18 cellular contexts compared by ENCODE assay signal in genomic region chr9:128414461-128414860, GRCh38. TPM values are rescaled to one million over a fixed set of nuclear protein-coding genes. Genes with fewer than 3 reads are reported as not detected.
DNase-seq lines count a peak whose midpoint lies in the region; ATAC-seq, FAIRE-seq and TF ChIP-seq lines count a peak whose summit lies in the region.
"Had no signal": no experiment of that assay in that cellular context is flagged by ENCODE, and none has a peak within 500 bp of the region (broad histone marks: within the 10 kb centered on the region; RNA-seq: fewer than 3 reads in every experiment).

No MANE protein-coding gene starts in this region.

- in situ Hi-C loops in ACHN (cut with HindIII; ENCODE audit: low pct_ligation_motif_present, low pct_unique_long_range_greater_than_20kb, low sequenced_read_pairs) (no loop called here), astrocyte of the spinal cord (cut with HindIII; ENCODE audit: low sequenced_read_pairs) (no loop called here)

- peak; percentile 85 for ATAC-seq in HCT116
- ATAC-seq in lower lobe of right lung = no peak
- ATAC-seq in GM19397 (IDR thresholded peaks at IDR 0.05; ENCODE audit: unreplicated experiment) = no peak
- ATAC-seq: right cardiac atrium; stimulated activated naive B cell treated with anti-CD40 and anti-IgM and Interleukin-4, amounts not matched to agents 10 μg/mL and 1 μg/mL and 100 μg/mL, for 72 hours had no signal

- TF ChIP-seq POLR2A in HCT116 (IDR thresholded peaks at IDR 0.05; ENCODE audit: borderline replicate concordance, extremely low read depth, insufficient read depth, insufficient read length) = no peak

- TF ChIP-seq RAD21 in HCT116 (IDR thresholded peaks at IDR 0.05; ENCODE audit: low read depth) = no peak

- TF ChIP-seq CTCF in HCT116 (IDR thresholded peaks at IDR 0.05 in 2 of 3, conservative IDR thresholded peaks at IDR 0.05 in 1 of 3; ENCODE audit: borderline replicate concordance in 1 of 3, insufficient read depth in 1 of 3, low read depth in 2 of 3, low read length in 2 of 3) (peak in 2 of 3 experiments; percentile 55 to 67; a peak in 4 of 6 replicates), astrocyte of the spinal cord (IDR thresholded peaks at IDR 0.05; ENCODE audit: low read depth, low read length) (peak; percentile 9), lower lobe of right lung (IDR thresholded peaks at IDR 0.05) (no peak)

- FAIRE-seq in GM19239 (lab: Jason Lieb, UNC) = no peak
- FAIRE-seq: islet of Langerhans had no signal

- H3K4me2 ChIP-seq in HCT116 (ENCODE audit: low read length) = no peak overlapping the region

- H3K27ac ChIP-seq in HCT116 (ENCODE audit: low read depth, low read length) = no peak overlapping the region
- no peak overlapping the region for H3K27ac ChIP-seq in lower lobe of right lung

- CTCF ChIA-PET in HCT116 (lab: Charles Lee) = interaction anchor here (0.6 kb wide), 1 partner anchor 120 kb away, joined by 3 read pairs; no protein-coding TSS in a partner anchor

- H3K9ac ChIP-seq in HCT116 (ENCODE audit: low read length) = no peak overlapping the region

- RAD21 ChIA-PET in HCT116 (lab: Charles Lee; ENCODE audit: low non-redundant PET in 1 of 2, low total read pairs in 2 of 2, uncharacterized antibody in 2 of 2, unreplicated experiment in 2 of 2) = no interaction called here

- no peaks in the 10 kb centered on the region for H3K36me3 ChIP-seq in HCT116 (ENCODE audit: control insufficient read depth in 1 of 2, insufficient read depth in 2 of 2, low read length in 2 of 2)
- no peaks in the 10 kb centered on the region for H3K36me3 ChIP-seq in lower lobe of right lung

- BruUV-seq in HCT116 (replicated peaks; lab: Mats Ljungman, UMichigan) = no TSS peak

- POLR2A ChIA-PET in HCT116 (lab: Charles Lee) = interaction anchor here (0.6 kb wide), 1 partner anchor 36 kb away, joined by 5 read pairs; no protein-coding TSS in a partner anchor

- H3K27me3 ChIP-seq in HCT116 (ENCODE audit: insufficient read depth, low read length) (no peaks in the 10 kb centered on the region), lower lobe of right lung (ENCODE audit: low read depth) (peaks cover 54% of the 10 kb centered on the region)

- H3K9me3 ChIP-seq in HCT116 (ENCODE audit: control insufficient read depth in 1 of 2, insufficient read depth in 1 of 2, low read depth in 1 of 2, low read length in 2 of 2) = no peaks in the 10 kb centered on the region
- H3K9me3 ChIP-seq in lower lobe of right lung = no peaks in the 10 kb centered on the region

- H2AFZ ChIP-seq in HCT116 (ENCODE audit: low read depth, low read length, poor library complexity, severe bottlenecking) = no peak overlapping the region

- peaks cover 9 to 21% of the 10 kb centered on the region in 2 experiments for H3K4me1 ChIP-seq in HCT116 (ENCODE audit: control insufficient read depth in 1 of 2, insufficient read depth in 2 of 2, low read length in 2 of 2)
- H3K4me1 ChIP-seq in lower lobe of right lung = peaks cover 7% of the 10 kb centered on the region

- no peaks in the 10 kb centered on the region for H3K79me2 ChIP-seq in HCT116 (ENCODE audit: insufficient read depth, low read length)

- no peaks in the 10 kb centered on the region for H3K9me2 ChIP-seq in HCT116 (ENCODE audit: insufficient read depth)

- no peak overlapping the region for H3K4me3 ChIP-seq in HCT116 (replicated peaks in 1 of 2; ENCODE audit: low read depth in 1 of 2, low read length in 2 of 2)
- H3K4me3 ChIP-seq in astrocyte of the spinal cord (ENCODE audit: low read depth, low read length) = no peak overlapping the region
- H3K4me3 ChIP-seq in lower lobe of right lung = no peak overlapping the region

- H4K20me1 ChIP-seq in HCT116 (ENCODE audit: insufficient read depth) = no peaks in the 10 kb centered on the region

- intact Hi-C loops in HCT116 (cut with micrococcal nuclease) = no loop called here
- intact Hi-C loops in lower lobe of right lung (cut with DNase I) = no loop called here

- DNase-seq in ACHN (peak; percentile 17), HCT116 (ENCODE audit: low read depth, low spot score) (no peak), astrocyte of the spinal cord (ENCODE audit: low read depth, low spot score) (no peak), islet precursor cell (peak; percentile 71), NCI-H1092 treated with DMSO at 0.1 percent for 48 hours (lab: John Stamatoyannopoulos, UW) (no peak), lower lobe of right lung (no peak), GM19239 (ENCODE audit: insufficient read length, low spot score) (no peak)
- DNase-seq: activated B cell treated with CpG ODN at 0.5 μM for 24 hours; activated CD8-positive, alpha-beta memory T cell treated with anti-CD3 and anti-CD28 coated beads, Interleukin-2, amount 50 U/mL, for 48 hours; activated naive CD8-positive, alpha-beta T cell treated with anti-CD3 and anti-CD28 coated beads, Interleukin-2, amount 10 ng/mL, durations not matched to agents 7 days and 5 days; DMS79; naive B cell; NCI-H1417; stimulated activated CD4-positive, alpha-beta T cell treated with anti-CD3 and anti-CD28 coated beads, Interleukin-4, amount 100 ng/mL, for 1 hour; stimulated activated naive B cell treated with anti-CD40 and anti-IgM and Interleukin-4, amounts not matched to agents 10 μg/mL and 1 μg/mL and 100 μg/mL, for 72 hours had no signal

TF ChIP-seq in HCT116, 20 proteins besides CTCF, POLR2A, EP300 and RAD21:
- TF ChIP-seq ZBTB33 (IDR thresholded peaks at IDR 0.05; ENCODE audit: extremely low read depth, insufficient replicate concordance, low read length) (no peak), CBX3 (IDR thresholded peaks at IDR 0.05; ENCODE audit: low read depth) (no peak), EZH2 (IDR thresholded peaks at IDR 0.05) (no peak), REST (IDR thresholded peaks at IDR 0.05; ENCODE audit: low read depth) (no peak), EGR1 (IDR thresholded peaks at IDR 0.05; ENCODE audit: low read depth) (no peak), SRF (IDR thresholded peaks at IDR 0.05; ENCODE audit: low read depth) (no peak), ZFX (IDR thresholded peaks at IDR 0.05) (no peak), TCF7L2 (IDR thresholded peaks at IDR 0.05; ENCODE audit: borderline replicate concordance, extremely low read depth, insufficient read depth, insufficient read length) (no peak), POLR2AphosphoS5 (IDR thresholded peaks at IDR 0.05; ENCODE audit: low read depth, low read length) (no peak), SIN3A (IDR thresholded peaks at IDR 0.05; ENCODE audit: low read depth) (no peak), EZH2phosphoT487 (IDR thresholded peaks at IDR 0.05; ENCODE audit: borderline replicate concordance) (no peak), YY1 (IDR thresholded peaks at IDR 0.05; ENCODE audit: extremely low read depth, insufficient replicate concordance, low read depth, low read length) (no peak), ELF1 (IDR thresholded peaks at IDR 0.05; ENCODE audit: borderline replicate concordance, low read depth) (no peak), JUND (IDR thresholded peaks at IDR 0.05) (no peak), ZNF274 (IDR thresholded peaks at IDR 0.05; ENCODE audit: low read depth, low read length) (no peak), MAX (IDR thresholded peaks at IDR 0.05) (no peak)
TF ChIP-seq in HCT116: peak in this region for 0.

RNA-seq across cellular contexts. Expression of gene CERCAM, which starts 6.2 kb away (rescaled TPM):
- total RNA-seq in HCT116 (2021; ENCODE audit: unreplicated experiment) (27.0 TPM), lower lobe of right lung (11.2 TPM)
- polyA plus RNA-seq in HCT116 (2012) = 27.1 and 31.1 TPM in 2 replicates

RNA-seq across cellular contexts. Expression of gene ODF2, which starts 41.3 kb away (rescaled TPM):
- total RNA-seq in HCT116 (2021; ENCODE audit: unreplicated experiment) (46.8 TPM), lower lobe of right lung (20.3 TPM)
- polyA plus RNA-seq in HCT116 (2012) = 57.6 and 58.8 TPM in 2 replicates

RNA-seq across cellular contexts. Expression of gene URM1, which starts 43.3 kb away (rescaled TPM):
- total RNA-seq in HCT116 (2021; ENCODE audit: unreplicated experiment) = 51.6 TPM
- polyA plus RNA-seq in HCT116 (2012) = 35.1 and 43.9 TPM in 2 replicates
- total RNA-seq in lower lobe of right lung = 49.0 TPM

Comparison
In these comparisons a context has a peak if more than half of its experiments do, and no peak if none do; other contexts are left out.
1. DNase-seq: peak in ACHN (single experiment) and islet precursor cell (single experiment); none in HCT116 (single experiment), astrocyte of the spinal cord (single experiment), NCI-H1092 treated with DMSO at 0.1 percent for 48 hours (single experiment), lower lobe of right lung (single experiment) and GM19239 (single experiment).